ENCODE assay signal across 8 cellular contexts in genomic region chr20:1330075-1330830, GRCh38. TPM values are rescaled to one million over a fixed set of nuclear protein-coding genes. Genes with fewer than 3 reads are reported as not detected.
DNase-seq lines count a peak whose midpoint lies in the region; ATAC-seq and TF ChIP-seq lines count a peak whose summit lies in the region.

No MANE protein-coding gene starts in this region.

- peaks cover 44% of the 10 kb centered on the region for H3K36me3 Mint-ChIP-seq in activated naive CD4-positive, alpha-beta T cell treated with anti-CD3 and anti-CD28 coated beads, Interleukin-2, amount 10 ng/mL, durations not matched to agents 7 days and 5 days

- H3K36me3 ChIP-seq in breast epithelium: no peaks in the 10 kb centered on the region
- H3K36me3 ChIP-seq in upper lobe of right lung: peaks cover 5% of the 10 kb centered on the region

- H3K4me1 Mint-ChIP-seq in activated naive CD4-positive, alpha-beta T cell treated with anti-CD3 and anti-CD28 coated beads, Interleukin-2, amount 10 ng/mL, durations not matched to agents 7 days and 5 days: peaks cover 42% of the 10 kb centered on the region

- CTCF ChIA-PET in activated naive CD4-positive, alpha-beta T cell treated with anti-CD3 and anti-CD28 coated beads, Interleukin-2, amount 10 ng/mL, durations not matched to agents 7 days and 5 days (lab: Charles Lee): interaction anchor here (1.2 kb wide), 1 partner anchor 173 kb away, joined by 3 read pairs; no protein-coding TSS in a partner anchor

- H3K4me3 ChIP-seq in breast epithelium (no peak overlapping the region), lower leg skin (ENCODE audit: low read depth, poor library complexity, severe bottlenecking) (no peak overlapping the region), upper lobe of right lung (no peak overlapping the region)

- H3K27ac ChIP-seq in breast epithelium: peak overlapping the region; percentile 77 to 98
- H3K27ac ChIP-seq in upper lobe of right lung: peak overlapping the region; percentile 100

- TF ChIP-seq CTCF in breast epithelium (IDR thresholded peaks at IDR 0.05) (no peak), lower leg skin (IDR thresholded peaks at IDR 0.05) (no peak), upper lobe of right lung (IDR thresholded peaks at IDR 0.05) (no peak)

- H3K4me3 Mint-ChIP-seq in activated naive CD4-positive, alpha-beta T cell treated with anti-CD3 and anti-CD28 coated beads, Interleukin-2, amount 10 ng/mL, durations not matched to agents 7 days and 5 days: peak overlapping the region; percentile 32

- intact Hi-C loops in breast epithelium (cut with DNase I; ENCODE audit: low total_unique reads) (no loop called here), lower leg skin (cut with DNase I; ENCODE audit: low total_unique reads) (loop anchor here (10.0 kb wide), 1 partner anchor 65 kb away; the partner anchor contains the start of gene FKBP1A), upper lobe of right lung (cut with DNase I) (loop anchor here (10.0 kb wide), 1 partner anchor 65 kb away; the partner anchor contains the start of gene FKBP1A)

- H3K27ac Mint-ChIP-seq in activated naive CD4-positive, alpha-beta T cell treated with anti-CD3 and anti-CD28 coated beads, Interleukin-2, amount 10 ng/mL, durations not matched to agents 7 days and 5 days: peak overlapping the region; percentile 93

- no peaks in the 10 kb centered on the region for H3K27me3 Mint-ChIP-seq in activated naive CD4-positive, alpha-beta T cell treated with anti-CD3 and anti-CD28 coated beads, Interleukin-2, amount 10 ng/mL, durations not matched to agents 7 days and 5 days

- H3K4me1 ChIP-seq in breast epithelium: peaks cover 0 to 27% of the 10 kb centered on the region in 2 donors
- H3K4me1 ChIP-seq in upper lobe of right lung: peaks cover 54% of the 10 kb centered on the region

- peak; percentile 73 for DNase-seq in activated naive CD4-positive, alpha-beta T cell treated with anti-CD3 and anti-CD28 coated beads, Interleukin-2, amount 10 ng/mL, durations not matched to agents 7 days and 5 days
- no peak for DNase-seq in activated naive CD4-positive, alpha-beta T cell treated with Interleukin-2 at 50 U/mL for 16 hours
- DNase-seq in breast epithelium (ENCODE audit: low spot score in 2 of 2): peak in 1 of 2 donors; percentile 77
- DNase-seq in lower leg skin (ENCODE audit: low spot score in 2 of 2): peak; percentile 86 to 93
- DNase-seq in upper lobe of right lung: no peak
- DNase-seq in NCI-H526 (lab: John Stamatoyannopoulos, UW): no peak
- no peak for DNase-seq in NCI-H128 (lab: John Stamatoyannopoulos, UW; ENCODE audit: unreplicated experiment)
- no peak for DNase-seq in NCI-H2029 (lab: John Stamatoyannopoulos, UW)

- 30 to 35% methylated on average over 6 of the region's 6 CpGs for WGBS in lower leg skin, 2 donors

- H3K27me3 ChIP-seq in breast epithelium (no peaks in the 10 kb centered on the region), upper lobe of right lung (no peaks in the 10 kb centered on the region)

- H3K9me3 ChIP-seq in breast epithelium: no peaks in the 10 kb centered on the region
- no peaks in the 10 kb centered on the region for H3K9me3 ChIP-seq in upper lobe of right lung

- H3K9me3 Mint-ChIP-seq in activated naive CD4-positive, alpha-beta T cell treated with anti-CD3 and anti-CD28 coated beads, Interleukin-2, amount 10 ng/mL, durations not matched to agents 7 days and 5 days: no peaks in the 10 kb centered on the region

- TF ChIP-seq POLR2A in breast epithelium (IDR thresholded peaks at IDR 0.05) (no peak), lower leg skin (IDR thresholded peaks at IDR 0.05) (no peak)

- ATAC-seq in upper lobe of right lung: peak; percentile 1

RNA-seq across cellular contexts. Expression of gene SDCBP2, which starts 1.3 kb away (rescaled TPM):
- 10 to 100 TPM in 1 of 3 donors, 1 to 10 TPM in 2; 5.0 to 10.8 (median 9.8) TPM for total RNA-seq in breast epithelium
- 100 to 1,000 TPM; 141 to 206 (median 181) TPM for total RNA-seq in lower leg skin
- total RNA-seq in upper lobe of right lung: 10.9 TPM

Comparison
In these comparisons a context has a peak if more than half of its experiments do, and no peak if none do; other contexts are left out.
1. DNase-seq: peak in activated naive CD4-positive, alpha-beta T cell treated with anti-CD3 and anti-CD28 coated beads, Interleukin-2, amount 10 ng/mL, durations not matched to agents 7 days and 5 days (single experiment) and lower leg skin (2 of 2); none in activated naive CD4-positive, alpha-beta T cell treated with Interleukin-2 at 50 U/mL for 16 hours (single experiment), upper lobe of right lung (single experiment), NCI-H526 (0 of 2), NCI-H128 (single experiment) and NCI-H2029 (single experiment).
2. RNA of gene SDCBP2, which starts 1.3 kb away (total RNA-seq): 141 to 206 TPM in lower leg skin; 10.9 TPM in upper lobe of right lung (single experiment) and 5.0 to 10.8 TPM in breast epithelium; every median in the first group is over 10 times any median in the second.